In genomic region chr5:154766558-154767281, GRCh38 we compare ENCODE assay signal across 1 cellular context.
TF ChIP-seq lines count a peak whose summit lies in the region.

No MANE protein-coding gene starts in this region.

TF ChIP-seq in HEK293, 187 proteins besides CTCF, POLR2A, EP300 and RAD21 (continued from another document):
- TF ChIP-seq PRDM2 (tag by site-specific recombination; IDR thresholded peaks at IDR 0.05; ENCODE audit: borderline replicate concordance) = no peak
- no peak for TF ChIP-seq ZNF391 (tag by site-specific recombination; IDR thresholded peaks at IDR 0.05; ENCODE audit: borderline replicate concordance, low read depth)
TF ChIP-seq in HEK293: peak in this region for 1.
